In genomic region chr20:12925214-12925755, GRCh38 we compare ENCODE assay signal across 8 cellular contexts.
DNase-seq lines count a peak whose midpoint lies in the region; ATAC-seq and TF ChIP-seq lines count a peak whose summit lies in the region.

No MANE protein-coding gene starts in this region.

- H3K36me3 ChIP-seq in SJCRH30 (no peaks in the 10 kb centered on the region), lung (ENCODE audit: control insufficient read depth in 2 of 2, insufficient read depth in 2 of 2, low read length in 2 of 2) (no peaks in the 10 kb centered on the region), suprapubic skin (no peaks in the 10 kb centered on the region)

- TF ChIP-seq CTCF in dorsolateral prefrontal cortex (IDR thresholded peaks at IDR 0.05 in 54 of 56, conservative IDR thresholded peaks at IDR 0.05 in 2 of 56; ENCODE audit: low read depth in 1 of 56, partially characterized antibody in 56 of 56): peak; percentile 82 to 99 (median 94)
- TF ChIP-seq CTCF in lung (IDR thresholded peaks at IDR 0.05; ENCODE audit: control extremely low read depth, extremely low read depth): peak; percentile 58
- peak; percentile 69 to 80 for TF ChIP-seq CTCF in suprapubic skin (IDR thresholded peaks at IDR 0.05)

- H3K27me3 ChIP-seq in SJCRH30: no peaks in the 10 kb centered on the region
- H3K27me3 ChIP-seq in dorsolateral prefrontal cortex: no peaks in the 10 kb centered on the region
- H3K27me3 ChIP-seq in lung (ENCODE audit: control insufficient read depth, insufficient read depth): no peaks in the 10 kb centered on the region
- no peaks in the 10 kb centered on the region for H3K27me3 ChIP-seq in suprapubic skin

- no peak overlapping the region for H3K27ac ChIP-seq in SJCRH30
- no peak overlapping the region for H3K27ac ChIP-seq in dorsolateral prefrontal cortex
- no peak overlapping the region for H3K27ac ChIP-seq in lung (ENCODE audit: low read depth in 1 of 2, low read length in 1 of 2)
- no peak overlapping the region for H3K27ac ChIP-seq in suprapubic skin

- H3K9me3 ChIP-seq in SJCRH30 (replicated peaks) (no peaks in the 10 kb centered on the region), lung (ENCODE audit: control insufficient read depth in 2 of 2, insufficient read depth in 1 of 2, low read length in 1 of 2) (no peaks in the 10 kb centered on the region), suprapubic skin (no peaks in the 10 kb centered on the region)

- no peak for TF ChIP-seq POLR2A in suprapubic skin (IDR thresholded peaks at IDR 0.05)

- intact Hi-C loops in dorsolateral prefrontal cortex (cut with DNase I): loop anchor here (2.0 to 5.0 kb wide), 3 partner anchors 42 to 182 kb away; no protein-coding TSS in a partner anchor

- peaks cover 11% of the 10 kb centered on the region for H3K4me1 ChIP-seq in SJCRH30
- peaks cover 0 to 1% of the 10 kb centered on the region in 2 donors for H3K4me1 ChIP-seq in lung (ENCODE audit: control insufficient read depth in 2 of 2, insufficient read depth in 2 of 2, low read length in 2 of 2)
- peaks cover 6% of the 10 kb centered on the region for H3K4me1 ChIP-seq in suprapubic skin

- 36 to 37% methylated on average over 7 of the region's 7 CpGs for WGBS in lung, 2 donors
- WGBS in suprapubic skin: 32% methylated on average over 7 of the region's 7 CpGs

- H3K4me3 ChIP-seq in SJCRH30 (no peak overlapping the region), dorsolateral prefrontal cortex (peak overlapping the region in 8 of 59 donors; percentile 15 to 33 (median 24)), lung (no peak overlapping the region), suprapubic skin (no peak overlapping the region)

- ATAC-seq in GM18499 (IDR thresholded peaks at IDR 0.05; ENCODE audit: insufficient read depth, unreplicated experiment) (peak; percentile 92), HG02759 (IDR thresholded peaks at IDR 0.05; ENCODE audit: unreplicated experiment) (peak; percentile 95), lung (ENCODE audit: insufficient read depth, low FRiP score) (peak; percentile 74)

- DNase-seq in Ammon's horn (ENCODE audit: low spot score) (peak; percentile 90), NAMALWA (ENCODE audit: low spot score) (peak; percentile 74), SJCRH30 (peak; percentile 66 to 82), dorsolateral prefrontal cortex (peak in 9 of 10 donors; percentile 45 to 76 (median 56)), lung (ENCODE audit: low spot score) (peak; percentile 44), suprapubic skin (ENCODE audit: low spot score in 2 of 2) (no peak)

- no peak for TF ChIP-seq EP300 in suprapubic skin (IDR thresholded peaks at IDR 0.05)

Comparison
In these comparisons a context has a peak if more than half of its experiments do, and no peak if none do; other contexts are left out.
1. DNase-seq: peak in Ammon's horn (single experiment), NAMALWA (single experiment), SJCRH30 (2 of 2), dorsolateral prefrontal cortex (9 of 10) and lung (single experiment); none in suprapubic skin (0 of 2).
2. Peak in every context shown above with its lines, with median percentiles within 50 percentile points of each other: ATAC-seq and CTCF ChIP-seq.